Comparison of ENCODE assay signal across 2 cellular contexts in genomic region chr3:126056681-126057546, GRCh38.
TF ChIP-seq lines count a peak whose summit lies in the region.

No MANE protein-coding gene starts in this region.

TF ChIP-seq in K562, 482 proteins besides CTCF, POLR2A, EP300 and RAD21 (continues in another document):
- peak in 1 of 2 experiments; percentile 95; a peak in 2 of 4 replicates for TF ChIP-seq NONO (IDR thresholded peaks at IDR 0.05; ENCODE audit: low read depth in 2 of 2, low read length in 1 of 2)
- TF ChIP-seq KLF1 (tag; IDR thresholded peaks at IDR 0.05), result peak; percentile 55; the same call in 1 of the 2 replicates
- peak; percentile 81 for TF ChIP-seq ETV1 (tag; conservative IDR thresholded peaks at IDR 0.05; ENCODE audit: low read depth)
- TF ChIP-seq ATF7 (IDR thresholded peaks at IDR 0.05), result peak; percentile 97
- TF ChIP-seq ARHGAP35 (IDR thresholded peaks at IDR 0.05; ENCODE audit: partially characterized antibody), result no peak
- TF ChIP-seq SREBF1 (IDR thresholded peaks at IDR 0.05; ENCODE audit: borderline replicate concordance, low read depth, low read length), result no peak
- TF ChIP-seq CBX3 (IDR thresholded peaks at IDR 0.05; ENCODE audit: borderline replicate concordance in 1 of 2, low read length in 2 of 2), result no peak
- TF ChIP-seq ZNF592 (IDR thresholded peaks at IDR 0.05), result 0 out of 2 replicates have a peak, but pooled peaks have one; percentile 27
- TF ChIP-seq PRDM10 (IDR thresholded peaks at IDR 0.05; ENCODE audit: partially characterized antibody), result peak; percentile 99
- TF ChIP-seq PRMT5 (CRISPR knock-in tag; IDR thresholded peaks at IDR 0.05), result no peak
- TF ChIP-seq ZNF140 (CRISPR knock-in tag; IDR thresholded peaks at IDR 0.05), result no peak
- TF ChIP-seq FOXK2 (conservative IDR thresholded peaks at IDR 0.05 in 1 of 2, IDR thresholded peaks at IDR 0.05 in 1 of 2; ENCODE audit: low read depth in 2 of 2), result peak in 1 of 2 experiments; percentile 93; a peak in 2 of 4 replicates
- TF ChIP-seq TOE1 (IDR thresholded peaks at IDR 0.05; ENCODE audit: borderline replicate concordance), result peak; percentile 65; the same call in 1 of the 2 replicates
- no peak for TF ChIP-seq TOE1 (CRISPR knock-in tag; IDR thresholded peaks at IDR 0.05; ENCODE audit: borderline replicate concordance, low read depth)
- peak; percentile 64; the same call in 1 of the 2 replicates for TF ChIP-seq ELF1 (tag; IDR thresholded peaks at IDR 0.05)
- TF ChIP-seq ZNF655 (CRISPR knock-in tag; IDR thresholded peaks at IDR 0.05), result no peak
- peak; percentile 39 for TF ChIP-seq GABPA (tag; conservative IDR thresholded peaks at IDR 0.05; ENCODE audit: low read depth)
- TF ChIP-seq ZNF274 (IDR thresholded peaks at IDR 0.05; ENCODE audit: borderline replicate concordance, low read depth, low read length), result no peak

TF ChIP-seq in GM23338, 12 proteins besides CTCF, POLR2A, EP300 and RAD21:
- no peak for TF ChIP-seq STAT1 (IDR thresholded peaks at IDR 0.05; ENCODE audit: unreplicated experiment)
- no peak for TF ChIP-seq JUNB (IDR thresholded peaks at IDR 0.05; ENCODE audit: unreplicated experiment)
- no peak for TF ChIP-seq ZNF114 (CRISPR knock-in tag; IDR thresholded peaks at IDR 0.05)
- TF ChIP-seq NANOG (IDR thresholded peaks at IDR 0.05; ENCODE audit: borderline replicate concordance), result no peak
- TF ChIP-seq ZNF462 (CRISPR knock-in tag; IDR thresholded peaks at IDR 0.05), result no peak
- no peak for TF ChIP-seq POLR2AphosphoS5 (IDR thresholded peaks at IDR 0.05; ENCODE audit: low read depth)
- TF ChIP-seq EZH2 (IDR thresholded peaks at IDR 0.05; ENCODE audit: low read depth, unreplicated experiment), result no peak
- TF ChIP-seq ZNF331 (CRISPR knock-in tag; IDR thresholded peaks at IDR 0.05; ENCODE audit: low read depth), result no peak
- no peak for TF ChIP-seq EZH2phosphoT487 (IDR thresholded peaks at IDR 0.05; ENCODE audit: unreplicated experiment)
- TF ChIP-seq, protein P1, sequence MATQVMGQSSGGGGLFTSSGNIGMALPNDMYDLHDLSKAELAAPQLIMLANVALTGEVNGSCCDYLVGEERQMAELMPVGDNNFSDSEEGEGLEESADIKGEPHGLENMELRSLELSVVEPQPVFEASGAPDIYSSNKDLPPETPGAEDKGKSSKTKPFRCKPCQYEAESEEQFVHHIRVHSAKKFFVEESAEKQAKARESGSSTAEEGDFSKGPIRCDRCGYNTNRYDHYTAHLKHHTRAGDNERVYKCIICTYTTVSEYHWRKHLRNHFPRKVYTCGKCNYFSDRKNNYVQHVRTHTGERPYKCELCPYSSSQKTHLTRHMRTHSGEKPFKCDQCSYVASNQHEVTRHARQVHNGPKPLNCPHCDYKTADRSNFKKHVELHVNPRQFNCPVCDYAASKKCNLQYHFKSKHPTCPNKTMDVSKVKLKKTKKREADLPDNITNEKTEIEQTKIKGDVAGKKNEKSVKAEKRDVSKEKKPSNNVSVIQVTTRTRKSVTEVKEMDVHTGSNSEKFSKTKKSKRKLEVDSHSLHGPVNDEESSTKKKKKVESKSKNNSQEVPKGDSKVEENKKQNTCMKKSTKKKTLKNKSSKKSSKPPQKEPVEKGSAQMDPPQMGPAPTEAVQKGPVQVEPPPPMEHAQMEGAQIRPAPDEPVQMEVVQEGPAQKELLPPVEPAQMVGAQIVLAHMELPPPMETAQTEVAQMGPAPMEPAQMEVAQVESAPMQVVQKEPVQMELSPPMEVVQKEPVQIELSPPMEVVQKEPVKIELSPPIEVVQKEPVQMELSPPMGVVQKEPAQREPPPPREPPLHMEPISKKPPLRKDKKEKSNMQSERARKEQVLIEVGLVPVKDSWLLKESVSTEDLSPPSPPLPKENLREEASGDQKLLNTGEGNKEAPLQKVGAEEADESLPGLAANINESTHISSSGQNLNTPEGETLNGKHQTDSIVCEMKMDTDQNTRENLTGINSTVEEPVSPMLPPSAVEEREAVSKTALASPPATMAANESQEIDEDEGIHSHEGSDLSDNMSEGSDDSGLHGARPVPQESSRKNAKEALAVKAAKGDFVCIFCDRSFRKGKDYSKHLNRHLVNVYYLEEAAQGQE (IDR thresholded peaks at IDR 0.05; ENCODE audit: unreplicated experiment), result no peak
- TF ChIP-seq ETS1 (IDR thresholded peaks at IDR 0.05), result no peak
- no peak for TF ChIP-seq CREB1 (CRISPR knock-in tag; IDR thresholded peaks at IDR 0.05; ENCODE audit: low read depth)
